ENCODE assay signal across 28 cellular contexts in genomic region chr1:81869286-81869685, GRCh38.
"Had no signal": no experiment of that assay in that cellular context is flagged by ENCODE, and none has a peak within 500 bp of the region (broad histone marks: within the 10 kb centered on the region; RNA-seq: fewer than 3 reads in every experiment).

No MANE protein-coding gene starts in this region.

- H3K79me2 ChIP-seq: parathyroid adenoma had no signal

- ATAC-seq: heart right ventricle; left lung; naive thymus-derived CD4-positive, alpha-beta T cell; sciatic nerve; stimulated activated naive CD8-positive, alpha-beta T cell treated with anti-CD3 and anti-CD28 coated beads, Interleukin-15, amount 100 ng/mL, for 72 hours had no signal

- H3K27me3 ChIP-seq: esophagus squamous epithelium, heart right ventricle, left lung, neural progenitor cell, right atrium auricular region, thyroid gland, vagina had no signal

- FAIRE-seq: keratinocyte had no signal

- H3K4me3 ChIP-seq: esophagus squamous epithelium, heart right ventricle, left lung, neural progenitor cell, right atrium auricular region, smooth muscle cell, thyroid gland, vagina had no signal

- H3K4me2 ChIP-seq: neural progenitor cell, smooth muscle cell had no signal

- H3K27ac ChIP-seq: esophagus squamous epithelium, heart right ventricle, left lung, neural progenitor cell, parathyroid adenoma, right atrium auricular region, thyroid gland, vagina had no signal

- H3K36me3 ChIP-seq: esophagus squamous epithelium, heart right ventricle, left lung, right atrium auricular region, thyroid gland, vagina had no signal

- H3K4me1 ChIP-seq: parathyroid adenoma had no signal

- H2AFZ ChIP-seq: neural progenitor cell, parathyroid adenoma had no signal

- DNase-seq: effector memory CD4-positive, alpha-beta T cell; erythroblast; esophagus squamous epithelium; foreskin melanocyte; glutamatergic neuron; heart right ventricle; hippocampal formation; immature natural killer cell; left lung; mammary epithelial cell; mesendoderm; midbrain; naive thymus-derived CD4-positive, alpha-beta T cell; stimulated activated CD4-positive, alpha-beta T cell treated with anti-CD3 and anti-CD28 coated beads, Interleukin-12 subunit alpha, Interleukin-12 subunit beta, amount 100 ng/mL, for 4 hours; stimulated activated CD4-positive, alpha-beta T cell treated with anti-CD3 and anti-CD28 coated beads, Interleukin-1b, Interleukin-23, amount 100 ng/mL, for 48 hours; stimulated activated CD4-positive, alpha-beta T cell treated with anti-CD3 and anti-CD28 coated beads, Interleukin-4, amount 100 ng/mL, for 1 hour; stimulated activated CD8-positive, alpha-beta memory T cell treated with anti-CD3 and anti-CD28 coated beads, Interleukin-4, amount 100 ng/mL, for 48 hours; stimulated activated naive CD4-positive, alpha-beta T cell; stimulated activated naive CD8-positive, alpha-beta T cell treated with anti-CD3 and anti-CD28 coated beads, Interleukin-15, amount 100 ng/mL, for 72 hours; thyroid gland; trophoblast cell had no signal

- H3K9me3 ChIP-seq: esophagus squamous epithelium, left lung, right atrium auricular region, thyroid gland, vagina had no signal

- H3K9ac ChIP-seq: neural progenitor cell, parathyroid adenoma had no signal
